In genomic region chr11:1880746-1881441, GRCh38 we compare ENCODE assay signal across 14 cellular contexts. TPM values are rescaled to one million over a fixed set of nuclear protein-coding genes. Genes with fewer than 3 reads are reported as not detected.
A peak's percentile ranks its signal among the peaks of the same experiment; 100 is the strongest.
DNase-seq lines count a peak whose midpoint lies in the region; ATAC-seq and TF ChIP-seq lines count a peak whose summit lies in the region.
"Had no signal": no experiment of that assay in that cellular context is flagged by ENCODE, and none has a peak within 500 bp of the region (broad histone marks: within the 10 kb centered on the region; RNA-seq: fewer than 3 reads in every experiment).

No MANE protein-coding gene starts in this region.

- H3K9ac ChIP-seq in BLaER1 = peak overlapping the region; percentile 65

- H3K27ac ChIP-seq in BLaER1 (peak overlapping the region; percentile 88), gastroesophageal sphincter (peak overlapping the region; percentile 21 to 88 (median 80))
- H3K27ac ChIP-seq: HL-60 had no signal

- peaks cover 10 to 13% (median 11%) of the 10 kb centered on the region in 3 donors for H3K4me1 Mint-ChIP-seq in IgD-negative memory B cell

- ATAC-seq in gastroesophageal sphincter = no peak
- ATAC-seq in sciatic nerve = peak; percentile 8
- no peak for ATAC-seq in HG03280 (IDR thresholded peaks at IDR 0.05; ENCODE audit: unreplicated experiment)

- no peaks in the 10 kb centered on the region for H3K36me3 Mint-ChIP-seq in IgD-negative memory B cell

- no peak for TF ChIP-seq POLR2A in gastroesophageal sphincter (IDR thresholded peaks at IDR 0.05)

- H3K4me3 Mint-ChIP-seq in IgD-negative memory B cell = peak overlapping the region in 3 of 4 donors; percentile 32 to 71 (median 33)

- H3K27ac Mint-ChIP-seq in IgD-negative memory B cell = peak overlapping the region; percentile 23 to 70 (median 70)

- peak overlapping the region; percentile 94 for H3K4me2 ChIP-seq in BLaER1

- H4K20me1 ChIP-seq in BLaER1 = peaks cover 11% of the 10 kb centered on the region; the same call in 1 of the 2 replicates

- H3K36me3 ChIP-seq in BLaER1 = no peaks in the 10 kb centered on the region
- H3K36me3 ChIP-seq in gastroesophageal sphincter = peaks cover 0 to 17% of the 10 kb centered on the region in 2 donors

- H3K4me1 ChIP-seq in BLaER1 (peaks cover 82% of the 10 kb centered on the region), gastroesophageal sphincter (peaks cover 0 to 69% (median 48%) of the 10 kb centered on the region in 3 donors)

- no peaks in the 10 kb centered on the region for H3K9me3 Mint-ChIP-seq in IgD-negative memory B cell

- 0 out of 2 replicates have a peak overlapping the region, but pooled peaks have one; percentile 42 for H3K4me3 ChIP-seq in BLaER1
- no peak overlapping the region for H3K4me3 ChIP-seq in gastroesophageal sphincter

- H3K27me3 Mint-ChIP-seq in IgD-negative memory B cell = no peaks in the 10 kb centered on the region

- DNase-seq in sciatic nerve (ENCODE audit: low spot score) (peak; percentile 58), HCEC 1CT (no peak), NCI-H2107 treated with DMSO at 0.1 percent for 48 hours (lab: John Stamatoyannopoulos, UW; ENCODE audit: unreplicated experiment) (no peak)
- no peak for DNase-seq in stimulated activated CD4-positive, alpha-beta T cell treated with anti-CD3 and anti-CD28 coated beads, Interleukin-2, amount 100 ng/mL, for 24 hours
- DNase-seq: amniotic stem cell, GOT3, NCI-H1417 had no signal

- TF ChIP-seq EP300 in gastroesophageal sphincter (IDR thresholded peaks at IDR 0.05) = no peak

- no peak for TF ChIP-seq CTCF in gastroesophageal sphincter (IDR thresholded peaks at IDR 0.05)

- no peaks in the 10 kb centered on the region for H3K27me3 ChIP-seq in BLaER1
- H3K27me3 ChIP-seq in gastroesophageal sphincter = no peaks in the 10 kb centered on the region

- H3K9me3 ChIP-seq in BLaER1 (no peaks in the 10 kb centered on the region), gastroesophageal sphincter (no peaks in the 10 kb centered on the region)

- intact Hi-C loops in sciatic nerve (cut with DNase I) = no loop called here

- WGBS in gastroesophageal sphincter (ENCODE audit: low coverage in 1 of 2), 2 donors = no CpG with 5 or more reads among the region's 9 CpGs

RNA-seq across cellular contexts. Expression of gene PRR33, which starts 10.8 kb away (rescaled TPM):
- polyA plus RNA-seq in IgD-negative memory B cell = 0.60 TPM
- total RNA-seq in gastroesophageal sphincter = not detected
- total RNA-seq in sciatic nerve = not detected
- total RNA-seq: OCI-LY7, temporal lobe had no signal

RNA-seq across cellular contexts. Expression of gene LSP1, which starts 28.0 kb away (rescaled TPM):
- 841 TPM for polyA plus RNA-seq in IgD-negative memory B cell
- total RNA-seq in gastroesophageal sphincter (100 to 1,000 TPM in 1 of 4 donors, 10 to 100 TPM in 3; 13.4 to 133 (median 47.7) TPM), sciatic nerve (89.6 TPM)

RNA-seq across cellular contexts. Expression of gene TNNT3, which starts 38.6 kb away (rescaled TPM):
- 0.23 TPM for polyA plus RNA-seq in IgD-negative memory B cell
- 1 to 10 TPM; 1.7 to 4.3 (median 2.5) TPM for total RNA-seq in gastroesophageal sphincter
- total RNA-seq in sciatic nerve = 35.6 TPM
- total RNA-seq: temporal lobe had no signal

RNA-seq across cellular contexts. Expression of gene TNNI2, which starts 42.1 kb away (rescaled TPM):
- polyA plus RNA-seq in IgD-negative memory B cell = 8.0 TPM
- total RNA-seq in gastroesophageal sphincter = 1 to 10 TPM in 1 of 4 donors, not detected in 3; 1.0 TPM
- total RNA-seq in sciatic nerve = not detected
- total RNA-seq: temporal lobe had no signal

RNA-seq across cellular contexts. Expression of gene SYT8, which starts 46.1 kb away (rescaled TPM):
- not detected for polyA plus RNA-seq in IgD-negative memory B cell
- total RNA-seq in gastroesophageal sphincter (1 to 10 TPM in 1 of 4 donors, not detected in 3; 2.2 TPM), sciatic nerve (1.1 TPM)
- total RNA-seq: OCI-LY7, temporal lobe had no signal
